ENCODE assay signal across 13 cellular contexts in genomic region chr3:116059421-116060096, GRCh38.
DNase-seq lines count a peak whose midpoint lies in the region; ATAC-seq and TF ChIP-seq lines count a peak whose summit lies in the region.
"Had no signal": no experiment of that assay in that cellular context is flagged by ENCODE, and none has a peak within 500 bp of the region (broad histone marks: within the 10 kb centered on the region; RNA-seq: fewer than 3 reads in every experiment).

No MANE protein-coding gene starts in this region.

- H3K36me3 ChIP-seq in endodermal cell (ENCODE audit: control insufficient read depth, insufficient read depth, low read length) (no peaks in the 10 kb centered on the region), ascending aorta (no peaks in the 10 kb centered on the region)

- peaks cover 9% of the 10 kb centered on the region for H3K4me1 Mint-ChIP-seq in endodermal cell
- H3K4me1 Mint-ChIP-seq: activated naive CD4-positive, alpha-beta T cell treated with anti-CD3 and anti-CD28 coated beads, Interleukin-2, amount 50 U/mL, for 24 hours; T-helper 17 cell had no signal

- H3K27ac ChIP-seq in endodermal cell (ENCODE audit: low read depth, low read length) (no peak overlapping the region), ascending aorta (no peak overlapping the region), right cardiac atrium (ENCODE audit: low read length) (no peak overlapping the region)

- H3K9me3 ChIP-seq in endodermal cell (ENCODE audit: control insufficient read depth, low read length) (no peaks in the 10 kb centered on the region), ascending aorta (no peaks in the 10 kb centered on the region), right cardiac atrium (ENCODE audit: control insufficient read depth, low read length) (no peaks in the 10 kb centered on the region)

- intact Hi-C loops in ascending aorta (cut with DNase I) = no loop called here
- intact Hi-C loops in right cardiac atrium (cut with DNase I) = no loop called here

- no peaks in the 10 kb centered on the region for H3K9me3 Mint-ChIP-seq in endodermal cell
- H3K9me3 Mint-ChIP-seq: activated naive CD4-positive, alpha-beta T cell treated with anti-CD3 and anti-CD28 coated beads, Interleukin-2, amount 50 U/mL, for 24 hours; IgD-negative memory B cell had no signal

- no peak overlapping the region for H3K9ac ChIP-seq in endodermal cell (ENCODE audit: extremely low read depth, low read length, poor library complexity, severe bottlenecking)

- TF ChIP-seq CTCF in endodermal cell (conservative IDR thresholded peaks at IDR 0.05) (no peak), retinal pigment epithelial cell (conservative IDR thresholded peaks at IDR 0.05; ENCODE audit: low read depth, low read length) (no peak), ascending aorta (IDR thresholded peaks at IDR 0.05) (no peak)

- DNase-seq in GM04503 (ENCODE audit: low read depth) (peak; percentile 53), NCI-H2171 (lab: John Stamatoyannopoulos, UW) (peak; percentile 26), endodermal cell (peak; percentile 89), retinal pigment epithelial cell (ENCODE audit: low read depth) (peak; percentile 91), NCI-H774 (lab: John Stamatoyannopoulos, UW) (no peak), KG1 (lab: John Stamatoyannopoulos, UW) (no peak), ascending aorta (ENCODE audit: low spot score in 2 of 2) (no peak), right cardiac atrium (no peak)
- DNase-seq: left colon; stimulated activated CD4-positive, alpha-beta T cell treated with anti-CD3 and anti-CD28 coated beads, Interleukin-2, amount 100 ng/mL, for 24 hours; T-helper 17 cell had no signal

- H3K4me1 ChIP-seq in endodermal cell (ENCODE audit: control insufficient read depth, insufficient read depth, low read length) (no peaks in the 10 kb centered on the region), ascending aorta (no peaks in the 10 kb centered on the region), right cardiac atrium (ENCODE audit: control insufficient read depth, insufficient read depth, low read length) (no peaks in the 10 kb centered on the region)

- H3K27me3 ChIP-seq in endodermal cell (ENCODE audit: control insufficient read depth, insufficient read depth, low read length, poor library complexity, severe bottlenecking) = no peaks in the 10 kb centered on the region
- no peaks in the 10 kb centered on the region for H3K27me3 ChIP-seq in ascending aorta
- no peaks in the 10 kb centered on the region for H3K27me3 ChIP-seq in right cardiac atrium (ENCODE audit: control insufficient read depth, insufficient read depth)

- no peak for ATAC-seq in right cardiac atrium
- ATAC-seq: left colon, T-helper 17 cell had no signal

- H3K36me3 Mint-ChIP-seq in endodermal cell (ENCODE audit: low read depth) = no peaks in the 10 kb centered on the region
- H3K36me3 Mint-ChIP-seq: activated naive CD4-positive, alpha-beta T cell treated with anti-CD3 and anti-CD28 coated beads, Interleukin-2, amount 50 U/mL, for 24 hours had no signal

- H3K4me3 Mint-ChIP-seq in endodermal cell = no peak overlapping the region
- H3K4me3 Mint-ChIP-seq: activated naive CD4-positive, alpha-beta T cell treated with anti-CD3 and anti-CD28 coated beads, Interleukin-2, amount 50 U/mL, for 24 hours; IgD-negative memory B cell; T-helper 17 cell had no signal

- peak overlapping the region; percentile 29 for H3K27ac Mint-ChIP-seq in endodermal cell
- H3K27ac Mint-ChIP-seq: activated naive CD4-positive, alpha-beta T cell treated with anti-CD3 and anti-CD28 coated beads, Interleukin-2, amount 50 U/mL, for 24 hours; IgD-negative memory B cell; T-helper 17 cell had no signal

- no peak overlapping the region for H3K4me3 ChIP-seq in endodermal cell (ENCODE audit: low read length)
- H3K4me3 ChIP-seq in retinal pigment epithelial cell (ENCODE audit: low read length) = no peak overlapping the region
- no peak overlapping the region for H3K4me3 ChIP-seq in ascending aorta
- no peak overlapping the region for H3K4me3 ChIP-seq in right cardiac atrium (ENCODE audit: low read length)

- no peaks in the 10 kb centered on the region for H3K27me3 Mint-ChIP-seq in endodermal cell (ENCODE audit: insufficient read depth)
- H3K27me3 Mint-ChIP-seq: activated naive CD4-positive, alpha-beta T cell treated with anti-CD3 and anti-CD28 coated beads, Interleukin-2, amount 50 U/mL, for 24 hours; T-helper 17 cell had no signal

- 70 to 79% methylated on average over 2 of the region's 2 CpGs for WGBS in endodermal cell (ENCODE audit: insufficient coverage in 1 of 2, insufficient read length in 1 of 2), 2 experiments
- 66% methylated on average over 2 of the region's 2 CpGs for WGBS in right cardiac atrium

Comparison
In these comparisons a context has a peak if more than half of its experiments do, and no peak if none do; other contexts are left out.
1. DNase-seq: peak in GM04503 (single experiment), NCI-H2171 (single experiment), endodermal cell (single experiment) and retinal pigment epithelial cell (single experiment); none in NCI-H774 (single experiment), KG1 (single experiment), ascending aorta (0 of 2) and right cardiac atrium (0 of 3).